10 cellular contexts compared by ENCODE assay signal in the genomic region with DNA sequence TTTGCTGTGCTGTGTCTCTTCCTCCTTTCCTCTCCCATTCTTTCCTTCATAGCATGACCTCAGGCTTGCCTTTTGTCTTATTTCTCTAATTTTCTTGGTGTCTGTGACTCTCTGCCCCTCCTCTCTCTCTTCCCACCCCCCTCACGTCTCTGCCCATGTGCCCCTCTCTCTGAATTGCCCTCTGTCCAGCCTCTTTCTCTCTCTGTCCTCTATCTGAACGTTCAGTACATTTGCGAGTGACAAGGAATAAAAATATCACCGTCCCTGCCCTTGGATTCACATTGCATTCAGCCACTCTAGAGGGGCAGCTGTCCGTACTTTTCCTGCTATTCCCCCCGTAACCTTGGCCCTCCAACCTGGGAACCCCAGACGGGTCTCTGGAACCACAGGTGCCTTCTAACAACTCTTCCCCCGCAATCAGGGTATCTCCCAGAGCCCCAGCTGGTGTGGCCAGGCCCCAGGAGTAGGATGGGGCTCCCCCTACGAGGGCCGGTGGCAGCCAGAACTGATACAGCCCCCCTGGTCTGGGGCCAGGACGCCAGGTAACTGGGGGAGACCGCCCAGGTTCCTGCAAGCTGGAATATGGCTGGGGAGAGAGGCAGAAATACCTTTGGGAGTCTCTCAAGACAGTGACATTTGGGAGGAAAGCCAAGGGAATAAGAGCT. TPM values are rescaled to one million over a fixed set of nuclear protein-coding genes. Genes with fewer than 3 reads are reported as not detected.
DNase-seq lines count a peak whose midpoint lies in the region; ATAC-seq and TF ChIP-seq lines count a peak whose summit lies in the region.
"Had no signal": no experiment of that assay in that cellular context is flagged by ENCODE, and none has a peak within 500 bp of the region (broad histone marks: within the 10 kb centered on the region; RNA-seq: fewer than 3 reads in every experiment).

No MANE protein-coding gene starts in this region.

- H3K4me3 Mint-ChIP-seq in Calu3 (ENCODE audit: low read depth, unreplicated experiment): peak overlapping the region; percentile 87

- H3K9me3 ChIP-seq in SJSA1 (replicated peaks): no peaks in the 10 kb centered on the region
- H3K9me3 ChIP-seq in ovary: no peaks in the 10 kb centered on the region

- H3K27me3 Mint-ChIP-seq in Calu3 (ENCODE audit: unreplicated experiment): no peaks in the 10 kb centered on the region

- peaks cover 16% of the 10 kb centered on the region for H3K4me1 ChIP-seq in SJSA1 (replicated peaks)
- peaks cover 11% of the 10 kb centered on the region for H3K4me1 ChIP-seq in ovary (ENCODE audit: insufficient read depth)

- CTCF ChIA-PET in Calu3 (lab: Charles Lee): no interaction called here

- no peak for TF ChIP-seq POLR2A in ovary (IDR thresholded peaks at IDR 0.05)

- no peak for DNase-seq in Calu3
- DNase-seq in SJSA1 (ENCODE audit: low read depth in 1 of 2, low spot score in 2 of 2): no peak
- no peak for DNase-seq in fibroblast of mammary gland (ENCODE audit: low read depth)
- no peak for DNase-seq in ovary
- no peak for DNase-seq in NCI-H1417 treated with DMSO at 0.1 percent for 48 hours (lab: John Stamatoyannopoulos, UW)
- no peak for DNase-seq in RPMI8226
- DNase-seq in SKM-1 (lab: John Stamatoyannopoulos, UW; ENCODE audit: unreplicated experiment): no peak
- DNase-seq: NCI-H1092 treated with DMSO at 0.1 percent for 48 hours had no signal

- H3K27ac Mint-ChIP-seq in Calu3 (ENCODE audit: unreplicated experiment): no peak overlapping the region

- H3K4me1 Mint-ChIP-seq in Calu3 (ENCODE audit: low read depth, unreplicated experiment): peaks cover 17% of the 10 kb centered on the region

- H3K27ac ChIP-seq in SJSA1 (no peak overlapping the region), ovary (peak overlapping the region; percentile 16)

- 53 to 58% (median 57%) methylated on average over 12 of the region's 12 CpGs for WGBS in ovary, 3 donors

- peak overlapping the region; percentile 74 for H3K4me3 ChIP-seq in SJSA1
- H3K4me3 ChIP-seq in fibroblast of mammary gland (ENCODE audit: control insufficient read depth, low read depth, low read length): peak overlapping the region; percentile 75
- peak overlapping the region; percentile 3 for H3K4me3 ChIP-seq in ovary

- no peak for ATAC-seq in HG02763 (IDR thresholded peaks at IDR 0.05; ENCODE audit: unreplicated experiment)

- H3K27me3 ChIP-seq in SJSA1 (replicated peaks) (no peaks in the 10 kb centered on the region), ovary (no peaks in the 10 kb centered on the region)

- H3K9me3 Mint-ChIP-seq in Calu3 (ENCODE audit: low read depth, unreplicated experiment): no peaks in the 10 kb centered on the region

- BruUV-seq in Calu3 (replicated peaks; lab: Mats Ljungman, UMichigan): TSS peak; percentile 49

- peaks cover 65% of the 10 kb centered on the region for H3K36me3 ChIP-seq in SJSA1
- no peaks in the 10 kb centered on the region for H3K36me3 ChIP-seq in ovary

- peaks cover 44% of the 10 kb centered on the region for H3K36me3 Mint-ChIP-seq in Calu3 (ENCODE audit: insufficient read depth, unreplicated experiment)

- no peak for TF ChIP-seq EP300 in ovary (IDR thresholded peaks at IDR 0.05)

- no peak for TF ChIP-seq CTCF in Calu3 (IDR thresholded peaks at IDR 0.05; ENCODE audit: unreplicated experiment)
- no peak for TF ChIP-seq CTCF in fibroblast of mammary gland (conservative IDR thresholded peaks at IDR 0.05; ENCODE audit: control insufficient read depth, insufficient read depth, low read depth, low read length)
- no peak for TF ChIP-seq CTCF in ovary (IDR thresholded peaks at IDR 0.05)

- intact Hi-C loops in Calu3 (cut with micrococcal nuclease; ENCODE audit: unreplicated experiment): no loop called here
- intact Hi-C loops in ovary (cut with DNase I): no loop called here

RNA-seq across cellular contexts. Expression of gene KIF1C, which starts 1.8 kb away (rescaled TPM):
- total RNA-seq in Calu3 (2022): 65.9 and 69.4 TPM in 2 replicates
- total RNA-seq in SJSA1 (2014; rRNA removed; shearing (Covaris generic)): 72.3 and 102 TPM in 2 replicates
- total RNA-seq in ovary: 100 to 1,000 TPM in 4 of 7 donors, 10 to 100 TPM in 3; 17.5 to 129 (median 105) TPM
- 10 to 100 TPM; 31.5 to 60.1 TPM for polyA plus RNA-seq in ovary

RNA-seq across cellular contexts. Expression of gene INCA1, which starts 2.2 kb away (rescaled TPM):
- total RNA-seq in Calu3 (2022): 0.54 TPM in 1 of 2 replicates, not detected in the other
- 1.1 and 2.7 TPM in 2 replicates for total RNA-seq in SJSA1 (2014; rRNA removed; shearing (Covaris generic))
- 1 to 10 TPM in 6 of 7 donors, under 1 TPM in 1; 0.95 to 5.0 (median 1.9) TPM for total RNA-seq in ovary
- polyA plus RNA-seq in ovary: 1 to 10 TPM; 1.5 to 2.8 TPM

RNA-seq across cellular contexts. Expression of gene CAMTA2, which starts 12.1 kb away (rescaled TPM):
- total RNA-seq in Calu3 (2022) (21.4 and 32.3 TPM in 2 replicates), ovary (10 to 100 TPM; 10.2 to 71.2 (median 35.7) TPM)
- total RNA-seq in SJSA1 (2014; rRNA removed; shearing (Covaris generic)): 6.3 and 19.7 TPM in 2 replicates
- 10 to 100 TPM; 21.6 to 33.0 TPM for polyA plus RNA-seq in ovary

RNA-seq across cellular contexts. Expression of gene SPAG7, which starts 31.9 kb away (rescaled TPM):
- total RNA-seq in Calu3 (2022) (34.3 and 34.9 TPM in 2 replicates), ovary (10 to 100 TPM; 30.4 to 55.2 (median 38.6) TPM)
- 63.5 and 71.4 TPM in 2 replicates for total RNA-seq in SJSA1 (2014; rRNA removed; shearing (Covaris generic))
- 10 to 100 TPM; 31.7 to 60.6 TPM for polyA plus RNA-seq in ovary

RNA-seq across cellular contexts. Expression of gene SLC52A1, which starts 35.7 kb away (rescaled TPM):
- total RNA-seq in Calu3 (2022) (0.34 TPM in 1 of 2 replicates, not detected in the other), ovary (1 to 10 TPM in 1 of 7 donors, under 1 TPM in 3, not detected in 3; 0.08 to 1.0 (median 0.19) TPM)
- not detected in 2 replicates for total RNA-seq in SJSA1 (2014; rRNA removed; shearing (Covaris generic))
- not detected for polyA plus RNA-seq in ovary
- polyA plus RNA-seq: adipose tissue had no signal

Comparison
In these comparisons a context has a peak if more than half of its experiments do, and no peak if none do; other contexts are left out.
1. H3K4me3 ChIP-seq: peak in every context shown above with its lines; median percentile 75 in fibroblast of mammary gland; 74 in SJSA1; 3 in ovary.